In the genomic region with DNA sequence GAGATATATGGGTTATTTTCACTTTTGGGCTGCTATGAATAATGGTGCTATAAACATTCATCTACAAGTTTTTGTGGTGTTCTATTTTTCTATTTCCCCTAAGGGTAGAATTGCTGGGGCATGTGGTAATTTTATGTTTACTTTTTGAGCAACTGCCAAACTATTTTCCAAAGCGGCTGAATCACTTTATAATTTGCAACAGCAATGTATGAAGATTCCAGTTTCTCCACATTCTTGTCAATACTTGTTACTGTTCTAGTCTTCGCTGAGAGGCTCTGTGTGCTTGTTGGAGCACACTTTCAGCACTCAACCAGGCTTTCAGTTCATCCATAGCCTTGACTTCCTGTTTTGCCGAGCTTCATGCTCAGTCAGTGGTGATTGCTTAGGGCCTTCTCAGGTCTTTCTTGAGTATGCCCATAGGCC, we compare ENCODE assay signal across 8 cellular contexts. TPM values are rescaled to one million over a fixed set of nuclear protein-coding genes. Genes with fewer than 3 reads are reported as not detected.
DNase-seq lines count a peak whose midpoint lies in the region; ATAC-seq and TF ChIP-seq lines count a peak whose summit lies in the region.

No MANE protein-coding gene starts in this region.

- H3K36me3 ChIP-seq in brain microvascular endothelial cell (replicated peaks) (no peaks in the 10 kb centered on the region), left lung (no peaks in the 10 kb centered on the region)

- no peak for DNase-seq in activated CD4-positive, CD25-positive, alpha-beta regulatory T cell treated with anti-CD3 and anti-CD28 coated beads, Interleukin-2, amount 50 U/mL, for 72 hours
- DNase-seq in HFFc6 (peak; percentile 98), NCI-H69 (lab: John Stamatoyannopoulos, UW) (peak; percentile 19), brain microvascular endothelial cell (peak; percentile 80), left lung (no peak), NCI-H345 (lab: John Stamatoyannopoulos, UW) (no peak), globus pallidus (ENCODE audit: low spot score) (no peak)

- H3K4me1 Mint-ChIP-seq in HFFc6 (ENCODE audit: low read depth): peaks cover 78% of the 10 kb centered on the region

- no peaks in the 10 kb centered on the region for H3K9me3 Mint-ChIP-seq in HFFc6

- H3K27ac Mint-ChIP-seq in HFFc6: peak overlapping the region; percentile 94

- in situ Hi-C loops in brain microvascular endothelial cell (cut with HindIII; ENCODE audit: low pct_ligation_motif_present, low sequenced_read_pairs): no loop called here

- H3K27me3 ChIP-seq in brain microvascular endothelial cell (replicated peaks): no peaks in the 10 kb centered on the region
- no peaks in the 10 kb centered on the region for H3K27me3 ChIP-seq in left lung

- TF ChIP-seq CTCF in HFFc6 (IDR thresholded peaks at IDR 0.05) (no peak), brain microvascular endothelial cell (IDR thresholded peaks at IDR 0.05; ENCODE audit: low read depth, low read length, missing control alignments) (no peak), left lung (IDR thresholded peaks at IDR 0.05) (no peak)

- peaks cover 17 to 29% of the 10 kb centered on the region in 2 donors for H3K4me1 ChIP-seq in left lung

- H3K4me3 Mint-ChIP-seq in HFFc6: peak overlapping the region; percentile 82

- H3K27me3 Mint-ChIP-seq in HFFc6 (ENCODE audit: insufficient read depth): no peaks in the 10 kb centered on the region; the same call in 1 of the 2 replicates

- H3K9me3 ChIP-seq in left lung: no peaks in the 10 kb centered on the region

- H3K4me3 ChIP-seq in brain microvascular endothelial cell (ENCODE audit: low read depth, low read length) (peak overlapping the region; percentile 24), left lung (no peak overlapping the region)

- H3K36me3 Mint-ChIP-seq in HFFc6 (ENCODE audit: low read depth): peaks cover 3% of the 10 kb centered on the region

- intact Hi-C loops in left lung (cut with DNase I): no loop called here

- peak; percentile 56 to 67 for ATAC-seq in activated CD4-positive, CD25-positive, alpha-beta regulatory T cell treated with anti-CD3 and anti-CD28 coated beads, Interleukin-2, amount 50 U/mL, for 24 hours
- ATAC-seq in left lung: peak; percentile 95

- H3K27ac ChIP-seq in brain microvascular endothelial cell (peak overlapping the region; percentile 74), left lung (peak overlapping the region; percentile 78 to 87)

RNA-seq across cellular contexts. Expression of a gene that starts 39.0 kb away (rescaled TPM):
- 10 to 100 TPM; 74.1 to 97.6 (median 86.0) TPM for total RNA-seq in HFFc6 (2021; fragmentation: NEBNext Ultra II Directional; extraction: Animal tissue kit (Norgen Biotek cat#: 25700))
- total RNA-seq in left lung: 10 to 100 TPM; 60.3 to 68.6 TPM

RNA-seq across cellular contexts. Expression of a gene that starts 39.4 kb away (rescaled TPM):
- 10 to 100 TPM; 41.4 to 51.5 (median 47.0) TPM for total RNA-seq in HFFc6 (2021; fragmentation: NEBNext Ultra II Directional; extraction: Animal tissue kit (Norgen Biotek cat#: 25700))
- 10 to 100 TPM; 37.5 to 40.5 TPM for total RNA-seq in left lung

Comparison
In these comparisons a context has a peak if more than half of its experiments do, and no peak if none do; other contexts are left out.
1. DNase-seq: peak in HFFc6 (single experiment), NCI-H69 (single experiment) and brain microvascular endothelial cell (single experiment); none in activated CD4-positive, CD25-positive, alpha-beta regulatory T cell treated with anti-CD3 and anti-CD28 coated beads, Interleukin-2, amount 50 U/mL, for 72 hours (single experiment), left lung (0 of 2), NCI-H345 (single experiment) and globus pallidus (single experiment).